32 cellular contexts compared by ENCODE assay signal in genomic region chr12:109434556-109434955, GRCh38.
"Had no signal": no experiment of that assay in that cellular context is flagged by ENCODE, and none has a peak within 500 bp of the region (broad histone marks: within the 10 kb centered on the region; RNA-seq: fewer than 3 reads in every experiment).

No MANE protein-coding gene starts in this region.

- DNase-seq: activated CD4-positive, alpha-beta T cell treated with anti-CD3 and anti-CD28 coated beads for 36 hours; activated CD4-positive, alpha-beta T cell treated with anti-CD3 and anti-CD28 coated beads, Interleukin-2, amount 10 ng/mL, durations not matched to agents 7 days and 5 days; activated CD4-positive, alpha-beta T cell treated with anti-CD3 and anti-CD28 coated beads, Interleukin-2, amount 50 U/mL, for 48 hours; activated CD8-positive, alpha-beta T cell treated with anti-CD3 and anti-CD28 coated beads, Interleukin-2, amount 10 ng/mL, durations not matched to agents 7 days and 5 days; activated gamma-delta T cell treated with Interleukin-2 at 50 U/mL for 16 hours; activated naive CD4-positive, alpha-beta T cell treated with anti-CD3 and anti-CD28 coated beads for 36 hours; activated T-cell treated with anti-CD3 and anti-CD28 coated beads for 4 hours; activated T-cell treated with anti-CD3 and anti-CD28 coated beads, Interleukin-2, amount 50 U/mL, for 4 hours; adrenal gland; body of pancreas; caudate nucleus; cerebellar nuclear complex; Karpas-422; NCI-H1048; NCI-H1105 treated with DMSO at 0.1 percent for 48 hours; NCI-H1436; NCI-H1694; NCI-H1930; NCI-H2081 treated with DMSO at 0.1 percent for 48 hours; NCI-H226; NCI-H446 treated with DMSO at 0.1 percent for 48 hours; NCI-H524; NCI-H69; SHP77; SJCRH30; T1000 had no signal

- H3K4me3 Mint-ChIP-seq: activated CD4-positive, alpha-beta T cell treated with anti-CD3 and anti-CD28 coated beads for 36 hours; activated CD4-positive, alpha-beta T cell treated with anti-CD3 and anti-CD28 coated beads, Interleukin-2, amount 10 ng/mL, durations not matched to agents 7 days and 5 days; activated CD8-positive, alpha-beta T cell treated with anti-CD3 and anti-CD28 coated beads, Interleukin-2, amount 10 ng/mL, durations not matched to agents 7 days and 5 days; activated naive CD4-positive, alpha-beta T cell treated with anti-CD3 and anti-CD28 coated beads for 36 hours; activated T-cell treated with anti-CD3 and anti-CD28 coated beads, Interleukin-2, amount 50 U/mL, for 4 hours; activated T-helper 1 cell treated with anti-CD3 and anti-CD28 coated beads, Interleukin-12 subunit alpha, Interleukin-12 subunit beta, Interleukin-2, Interleukin-4 antibody, amounts not matched to agents 30 ng/mL and 10 ng/mL and 1 ng/mL, durations not matched to agents 14 hours and 24 hours and 36 hours had no signal

- H3K4me3 ChIP-seq: adrenal gland, body of pancreas, breast epithelium, SJCRH30, SK-N-MC had no signal

- H3K9me3 ChIP-seq: adrenal gland, body of pancreas, breast epithelium, SJCRH30 had no signal

- H3K27ac ChIP-seq: adrenal gland, body of pancreas, breast epithelium, SJCRH30, SK-N-MC had no signal

- ATAC-seq: activated CD4-positive, alpha-beta T cell treated with anti-CD3 and anti-CD28 coated beads for 36 hours; activated CD4-positive, CD25-positive, alpha-beta regulatory T cell treated with anti-CD3 and anti-CD28 coated beads, Interleukin-2, amount 50 U/mL, for 24 hours; activated CD8-positive, alpha-beta T cell treated with anti-CD3 and anti-CD28 coated beads, Interleukin-2, amount 10 ng/mL, durations not matched to agents 7 days and 5 days; activated naive CD4-positive, alpha-beta T cell treated with anti-CD3 and anti-CD28 coated beads, Interleukin-2, amount 50 U/mL, for 72 hours; activated T-cell treated with anti-CD3 and anti-CD28 coated beads, Interleukin-2, amount 50 U/mL, for 4 hours; body of pancreas; Panc1 had no signal

- H3K9me3 Mint-ChIP-seq: activated CD4-positive, alpha-beta T cell treated with anti-CD3 and anti-CD28 coated beads, Interleukin-2, amount 10 ng/mL, durations not matched to agents 7 days and 5 days; activated naive CD4-positive, alpha-beta T cell treated with anti-CD3 and anti-CD28 coated beads for 36 hours; activated naive CD4-positive, alpha-beta T cell treated with anti-CD3 and anti-CD28 coated beads, Interleukin-2, amount 50 U/mL, for 72 hours; activated T-cell treated with anti-CD3 and anti-CD28 coated beads, Interleukin-2, amount 50 U/mL, for 4 hours; activated T-helper 1 cell treated with anti-CD3 and anti-CD28 coated beads, Interleukin-12 subunit alpha, Interleukin-12 subunit beta, Interleukin-2, Interleukin-4 antibody, amounts not matched to agents 30 ng/mL and 10 ng/mL and 1 ng/mL, durations not matched to agents 14 hours and 24 hours and 36 hours had no signal

- H3K36me3 ChIP-seq: adrenal gland, breast epithelium, SJCRH30 had no signal

- H3K27me3 Mint-ChIP-seq: activated CD4-positive, alpha-beta T cell treated with anti-CD3 and anti-CD28 coated beads for 36 hours; activated CD4-positive, alpha-beta T cell treated with anti-CD3 and anti-CD28 coated beads, Interleukin-2, amount 10 ng/mL, durations not matched to agents 7 days and 5 days had no signal

- H3K4me1 ChIP-seq: adrenal gland, breast epithelium, SJCRH30 had no signal

- H3K27me3 ChIP-seq: adrenal gland, body of pancreas, breast epithelium, SJCRH30 had no signal

- H3K27ac Mint-ChIP-seq: activated CD4-positive, alpha-beta T cell treated with anti-CD3 and anti-CD28 coated beads for 36 hours; activated CD4-positive, alpha-beta T cell treated with anti-CD3 and anti-CD28 coated beads, Interleukin-2, amount 10 ng/mL, durations not matched to agents 7 days and 5 days; activated CD8-positive, alpha-beta T cell treated with anti-CD3 and anti-CD28 coated beads, Interleukin-2, amount 10 ng/mL, durations not matched to agents 7 days and 5 days; activated naive CD4-positive, alpha-beta T cell treated with anti-CD3 and anti-CD28 coated beads for 36 hours; activated T-helper 1 cell treated with anti-CD3 and anti-CD28 coated beads, Interleukin-12 subunit alpha, Interleukin-12 subunit beta, Interleukin-2, Interleukin-4 antibody, amounts not matched to agents 30 ng/mL and 10 ng/mL and 1 ng/mL, durations not matched to agents 14 hours and 24 hours and 36 hours had no signal

- H3K36me3 Mint-ChIP-seq: activated naive CD4-positive, alpha-beta T cell treated with anti-CD3 and anti-CD28 coated beads, Interleukin-2, amount 50 U/mL, for 72 hours had no signal
